In genomic region chr5:135174315-135175096, GRCh38 we compare ENCODE assay signal across 1 cellular context.
TF ChIP-seq lines count a peak whose summit lies in the region.

No MANE protein-coding gene starts in this region.

TF ChIP-seq in SK-N-SH treated with all-trans-retinoic acid at 6 μM for 48 hours, 23 proteins besides CTCF, POLR2A, EP300 and RAD21 (continued from another document):
- TF ChIP-seq, protein P1, sequence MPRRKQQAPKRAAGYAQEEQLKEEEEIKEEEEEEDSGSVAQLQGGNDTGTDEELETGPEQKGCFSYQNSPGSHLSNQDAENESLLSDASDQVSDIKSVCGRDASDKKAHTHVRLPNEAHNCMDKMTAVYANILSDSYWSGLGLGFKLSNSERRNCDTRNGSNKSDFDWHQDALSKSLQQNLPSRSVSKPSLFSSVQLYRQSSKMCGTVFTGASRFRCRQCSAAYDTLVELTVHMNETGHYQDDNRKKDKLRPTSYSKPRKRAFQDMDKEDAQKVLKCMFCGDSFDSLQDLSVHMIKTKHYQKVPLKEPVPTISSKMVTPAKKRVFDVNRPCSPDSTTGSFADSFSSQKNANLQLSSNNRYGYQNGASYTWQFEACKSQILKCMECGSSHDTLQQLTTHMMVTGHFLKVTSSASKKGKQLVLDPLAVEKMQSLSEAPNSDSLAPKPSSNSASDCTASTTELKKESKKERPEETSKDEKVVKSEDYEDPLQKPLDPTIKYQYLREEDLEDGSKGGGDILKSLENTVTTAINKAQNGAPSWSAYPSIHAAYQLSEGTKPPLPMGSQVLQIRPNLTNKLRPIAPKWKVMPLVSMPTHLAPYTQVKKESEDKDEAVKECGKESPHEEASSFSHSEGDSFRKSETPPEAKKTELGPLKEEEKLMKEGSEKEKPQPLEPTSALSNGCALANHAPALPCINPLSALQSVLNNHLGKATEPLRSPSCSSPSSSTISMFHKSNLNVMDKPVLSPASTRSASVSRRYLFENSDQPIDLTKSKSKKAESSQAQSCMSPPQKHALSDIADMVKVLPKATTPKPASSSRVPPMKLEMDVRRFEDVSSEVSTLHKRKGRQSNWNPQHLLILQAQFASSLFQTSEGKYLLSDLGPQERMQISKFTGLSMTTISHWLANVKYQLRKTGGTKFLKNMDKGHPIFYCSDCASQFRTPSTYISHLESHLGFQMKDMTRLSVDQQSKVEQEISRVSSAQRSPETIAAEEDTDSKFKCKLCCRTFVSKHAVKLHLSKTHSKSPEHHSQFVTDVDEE (CRISPR knock-in tag; IDR thresholded peaks at IDR 0.05) = no peak
- TF ChIP-seq PATZ1 (CRISPR knock-in tag; IDR thresholded peaks at IDR 0.05; ENCODE audit: borderline replicate concordance) (no peak), BACH2 (CRISPR knock-in tag; IDR thresholded peaks at IDR 0.05; ENCODE audit: borderline replicate concordance) (no peak), ISL1 (CRISPR knock-in tag; IDR thresholded peaks at IDR 0.05) (no peak), CREB5 (CRISPR knock-in tag; IDR thresholded peaks at IDR 0.05; ENCODE audit: low read depth) (no peak), ZNF8 (CRISPR knock-in tag; IDR thresholded peaks at IDR 0.05) (no peak)
- TF ChIP-seq, protein P2, sequence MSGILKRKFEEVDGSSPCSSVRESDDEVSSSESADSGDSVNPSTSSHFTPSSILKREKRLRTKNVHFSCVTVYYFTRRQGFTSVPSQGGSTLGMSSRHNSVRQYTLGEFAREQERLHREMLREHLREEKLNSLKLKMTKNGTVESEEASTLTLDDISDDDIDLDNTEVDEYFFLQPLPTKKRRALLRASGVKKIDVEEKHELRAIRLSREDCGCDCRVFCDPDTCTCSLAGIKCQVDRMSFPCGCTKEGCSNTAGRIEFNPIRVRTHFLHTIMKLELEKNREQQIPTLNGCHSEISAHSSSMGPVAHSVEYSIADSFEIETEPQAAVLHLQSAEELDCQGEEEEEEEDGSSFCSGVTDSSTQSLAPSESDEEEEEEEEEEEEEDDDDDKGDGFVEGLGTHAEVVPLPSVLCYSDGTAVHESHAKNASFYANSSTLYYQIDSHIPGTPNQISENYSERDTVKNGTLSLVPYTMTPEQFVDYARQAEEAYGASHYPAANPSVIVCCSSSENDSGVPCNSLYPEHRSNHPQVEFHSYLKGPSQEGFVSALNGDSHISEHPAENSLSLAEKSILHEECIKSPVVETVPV (CRISPR knock-in tag; IDR thresholded peaks at IDR 0.05) = no peak
